ENCODE assay signal across 22 cellular contexts in the genomic region with DNA sequence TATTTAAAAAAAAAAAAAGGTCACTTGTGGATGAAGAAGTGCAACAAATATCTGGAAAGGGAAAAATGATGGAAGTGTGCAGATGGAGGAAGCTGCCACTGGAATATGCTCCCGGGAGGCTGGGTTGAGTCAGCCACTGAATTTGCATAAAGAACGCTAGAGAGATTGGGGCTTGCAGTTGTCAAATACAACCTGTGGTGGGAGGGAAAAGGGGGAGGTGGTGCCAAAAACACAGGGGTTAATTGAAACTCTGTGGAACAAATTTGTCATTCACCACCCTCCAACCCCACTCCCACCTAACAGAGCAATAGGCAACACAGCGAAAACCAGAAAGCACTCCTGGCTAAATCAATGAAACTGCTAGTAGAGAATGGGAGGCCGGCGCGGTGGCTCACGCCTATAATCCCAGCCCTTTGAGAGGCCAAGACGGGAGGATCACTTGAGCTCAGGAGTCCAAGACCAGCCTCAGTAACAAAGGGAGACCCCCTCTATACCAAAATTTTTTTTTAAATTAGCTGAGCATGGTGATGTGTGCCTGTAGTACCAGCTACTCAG. TPM values are rescaled to one million over a fixed set of nuclear protein-coding genes. Genes with fewer than 3 reads are reported as not detected.
DNase-seq lines count a peak whose midpoint lies in the region; ATAC-seq and TF ChIP-seq lines count a peak whose summit lies in the region.
"Had no signal": no experiment of that assay in that cellular context is flagged by ENCODE, and none has a peak within 500 bp of the region (broad histone marks: within the 10 kb centered on the region; RNA-seq: fewer than 3 reads in every experiment).

No MANE protein-coding gene starts in this region.

- H2AK5ac ChIP-seq in H9 (ENCODE audit: insufficient read length, low read length): no peak overlapping the region

- no peak overlapping the region for H3K56ac ChIP-seq in H9 (ENCODE audit: insufficient read length, low read depth, low read length)

- H4K91ac ChIP-seq in H9 (ENCODE audit: insufficient read length, low read depth, low read length): no peak overlapping the region

- no peak overlapping the region for H3K23ac ChIP-seq in H9 (ENCODE audit: insufficient read length, low read depth, low read length)

- H3K27ac Mint-ChIP-seq in H9: no peak overlapping the region
- H3K27ac Mint-ChIP-seq: GM23338 had no signal

- no peaks in the 10 kb centered on the region for H3K36me3 Mint-ChIP-seq in H9 (ENCODE audit: insufficient read depth in 1 of 3, low read depth in 3 of 3)

- peaks cover 0 to 6% of the 10 kb centered on the region in 2 experiments; a peak in 1 of 4 replicates for H3K4me1 Mint-ChIP-seq in H9

- no peaks in the 10 kb centered on the region; the same call in 1 of the 2 replicates for H3K4me1 ChIP-seq in H9 (ENCODE audit: insufficient read depth, low read length)

- no peaks in the 10 kb centered on the region for H4K20me1 ChIP-seq in H9 (ENCODE audit: control insufficient read depth, insufficient read depth, insufficient read length)

- peaks cover 10% of the 10 kb centered on the region for H3K27me3 Mint-ChIP-seq in H9 (ENCODE audit: low read depth)

- intact Hi-C loops in posterior vena cava (cut with DNase I): loop anchor here in 1 of 2 donors (10.0 kb wide), 1 partner anchor 491 kb away; no protein-coding TSS in a partner anchor

- no peak overlapping the region for H2BK120ac ChIP-seq in H9 (ENCODE audit: low read depth, low read length, poor library complexity, severe bottlenecking)

- H3K4me2 ChIP-seq in H9 (ENCODE audit: insufficient read depth, insufficient read length, low read length): no peak overlapping the region
- H3K4me2 ChIP-seq: GM23338, SK-N-SH had no signal

- H3K9me3 Mint-ChIP-seq in H9: peaks cover 2 to 6% of the 10 kb centered on the region in 2 experiments; a peak in 2 of 5 replicates

- H3K4me3 Mint-ChIP-seq in H9: no peak overlapping the region
- H3K4me3 Mint-ChIP-seq: GM23338 had no signal

- no peak overlapping the region for H2BK5ac ChIP-seq in H9 (ENCODE audit: insufficient read length, low read length)

- H3K79me2 ChIP-seq in H9 (ENCODE audit: insufficient read depth, low read length): no peaks in the 10 kb centered on the region

- no CpG with 5 or more reads among the region's 8 CpGs for WGBS in H9 (ENCODE audit: extremely low coverage, insufficient read length, low lambda C conversion rate)

- H4K5ac ChIP-seq in H9 (ENCODE audit: insufficient read length, low read depth, low read length): no peak overlapping the region

- H4K8ac ChIP-seq in H9 (replicated peaks; ENCODE audit: insufficient read length, low read depth, low read length): no peak overlapping the region

- peak; percentile 53 for DNase-seq in DMS 273 (lab: John Stamatoyannopoulos, UW; ENCODE audit: unreplicated experiment)
- no peak for DNase-seq in DMS 273 treated with DMSO at 0.1 percent for 48 hours (lab: John Stamatoyannopoulos, UW)
- DNase-seq in H9: peak; percentile 22
- DNase-seq in coronary artery (ENCODE audit: low spot score): peak; percentile 61
- DNase-seq in posterior vena cava (ENCODE audit: low spot score): peak; percentile 64
- no peak for DNase-seq in stimulated activated CD8-positive, alpha-beta memory T cell treated with anti-CD3 and anti-CD28 coated beads, Interleukin-4, amount 100 ng/mL, for 48 hours
- no peak for DNase-seq in DMS153 treated with DMSO at 0.1 percent for 48 hours (lab: John Stamatoyannopoulos, UW; ENCODE audit: unreplicated experiment)
- DNase-seq: ACHN, DND-41, KG1, NCI-H1092, NCI-H1436 treated with DMSO at 0.1 percent for 48 hours, NCI-H2029, NCI-H524 treated with DMSO at 0.1 percent for 48 hours, PC-3, SHP77, SK-N-SH had no signal

- no peaks in the 10 kb centered on the region for H3K9me3 ChIP-seq in H9 (ENCODE audit: control insufficient read depth, low read depth, low read length)
- H3K9me3 ChIP-seq: SK-N-SH had no signal

- no peak for ATAC-seq in HG03378 (IDR thresholded peaks at IDR 0.05; ENCODE audit: unreplicated experiment)
- ATAC-seq: GM23338, HCT116, PC-3 had no signal

- H3K9ac ChIP-seq in H9 (ENCODE audit: extremely low read depth, insufficient read length, low read length): no peak overlapping the region
- H3K9ac ChIP-seq: SK-N-SH had no signal

- no peak overlapping the region for H3K18ac ChIP-seq in H9 (ENCODE audit: insufficient read length, low read depth, low read length)

- no peak overlapping the region for H3K4ac ChIP-seq in H9 (ENCODE audit: low read depth, low read length)

- no peak for TF ChIP-seq CTCF in H9 (conservative IDR thresholded peaks at IDR 0.05)
- no peak for TF ChIP-seq CTCF in coronary artery (IDR thresholded peaks at IDR 0.05)

- no peak overlapping the region for H2BK15ac ChIP-seq in H9 (ENCODE audit: low read depth, low read length)

- no peak overlapping the region for H2BK12ac ChIP-seq in H9 (ENCODE audit: insufficient read length, low read depth, low read length)

- no peak overlapping the region for H3K4me3 ChIP-seq in coronary artery
- H3K4me3 ChIP-seq: GM23338 had no signal

- H3K14ac ChIP-seq in H9 (ENCODE audit: insufficient read depth, low read length): no peak overlapping the region

- no peaks in the 10 kb centered on the region for H3K23me2 ChIP-seq in H9 (ENCODE audit: insufficient read length, low read depth, low read length, poor library complexity, severe bottlenecking)

- H3K79me1 ChIP-seq in H9 (ENCODE audit: insufficient read depth, low read depth, low read length, poor library complexity, severe bottlenecking): no peaks in the 10 kb centered on the region

- H2BK20ac ChIP-seq in H9 (ENCODE audit: low read depth, low read length, poor library complexity, severe bottlenecking): no peak overlapping the region

- no peak overlapping the region for H2AFZ ChIP-seq in H9 (ENCODE audit: low read length)
- H2AFZ ChIP-seq: GM23338 had no signal

- no peak overlapping the region for H3T11ph ChIP-seq in H9 (ENCODE audit: low read length)

- no peaks in the 10 kb centered on the region for H3K27me3 ChIP-seq in H9 (ENCODE audit: insufficient read depth, low read length)

- H3K27ac ChIP-seq in H9 (ENCODE audit: insufficient read length, low read depth, low read length): no peak overlapping the region
- H3K27ac ChIP-seq in coronary artery: no peak overlapping the region
- H3K27ac ChIP-seq: 22Rv1, C4-2B had no signal

RNA-seq across cellular contexts. Expression of a gene that starts 37.6 kb away (rescaled TPM):
- total RNA-seq in H9 (2021): 1,354 and 1,358 TPM in 2 replicates
- total RNA-seq in posterior vena cava: 100 to 1,000 TPM; 560 to 702 TPM

RNA-seq across cellular contexts. Expression of a gene that starts 47.5 kb away (rescaled TPM):
- total RNA-seq in H9 (2021): 1.6 and 3.2 TPM in 2 replicates
- total RNA-seq in posterior vena cava: 1 to 10 TPM; 3.2 to 5.5 TPM

Comparison
In these comparisons a context has a peak if more than half of its experiments do, and no peak if none do; other contexts are left out.
1. DNase-seq: peak in DMS 273 (single experiment), H9 (single experiment), coronary artery (single experiment) and posterior vena cava (single experiment); none in DMS 273 treated with DMSO at 0.1 percent for 48 hours (single experiment), stimulated activated CD8-positive, alpha-beta memory T cell treated with anti-CD3 and anti-CD28 coated beads, Interleukin-4, amount 100 ng/mL, for 48 hours (single experiment) and DMS153 treated with DMSO at 0.1 percent for 48 hours (single experiment).